Comparison of ENCODE assay signal across 22 cellular contexts in the genomic region with DNA sequence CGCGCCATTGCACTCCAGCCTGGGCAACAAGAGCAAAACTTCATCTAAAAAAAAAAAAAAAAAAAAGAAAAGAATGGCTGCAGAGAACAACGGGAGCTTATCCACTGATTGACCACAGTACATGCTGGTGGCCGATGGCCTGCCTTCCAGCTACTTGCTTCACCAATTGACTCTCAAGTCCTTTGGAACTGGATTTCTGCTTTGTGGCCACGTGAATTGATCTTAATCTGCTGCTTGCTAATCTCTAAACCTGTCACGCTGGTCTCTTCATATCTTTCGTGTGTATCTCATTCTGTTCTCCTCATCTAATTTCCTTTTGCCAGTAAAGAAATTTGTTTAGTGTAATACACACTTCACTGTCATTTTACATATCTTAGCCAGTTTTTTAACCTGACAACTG.
"Had no signal": no experiment of that assay in that cellular context is flagged by ENCODE, and none has a peak within 500 bp of the region (broad histone marks: within the 10 kb centered on the region; RNA-seq: fewer than 3 reads in every experiment).

No MANE protein-coding gene starts in this region.

- DNase-seq: Kasumi-1, MM.1S, MV-4-11, NCI-H1048, NCI-H1105, NCI-H1417, NCI-H1436 treated with DMSO at 0.1 percent for 48 hours, NCI-H1694, NCI-H187 treated with DMSO at 0.1 percent for 48 hours, NCI-H2029 treated with DMSO at 0.1 percent for 48 hours, NCI-H2171 treated with DMSO at 0.1 percent for 48 hours, NCI-H345, NCI-H446 treated with DMSO at 0.1 percent for 48 hours, NCI-H510A treated with DMSO at 0.1 percent for 48 hours, RPMI8226, SHP77, T-helper 1 cell had no signal

- H3K4me3 ChIP-seq: K562 had no signal

- H3K9ac ChIP-seq: KMS-11 had no signal

- FAIRE-seq: HTR-8/SVneo, K562 had no signal

- ATAC-seq: K562, SK-N-SH treated with all-trans-retinoic acid at 6 μM for 48 hours had no signal

- H3K4me2 ChIP-seq: KMS-11 had no signal

- H3K27ac ChIP-seq: HL-60, KMS-11 had no signal
